24 cellular contexts compared by ENCODE assay signal in genomic region chr16:6105115-6105514, GRCh38.
DNase-seq lines count a peak whose midpoint lies in the region; ATAC-seq, FAIRE-seq and TF ChIP-seq lines count a peak whose summit lies in the region.
"Had no signal": no experiment of that assay in that cellular context is flagged by ENCODE, and none has a peak within 500 bp of the region (broad histone marks: within the 10 kb centered on the region; RNA-seq: fewer than 3 reads in every experiment).

No MANE protein-coding gene starts in this region.

- H3K27me3 ChIP-seq in bronchial epithelial cell (ENCODE audit: control insufficient read depth, insufficient read depth, low read length) (no peaks in the 10 kb centered on the region), dorsolateral prefrontal cortex (peaks cover 0 to 4% (median 0%) of the 10 kb centered on the region in 45 donors)

- H3K27ac ChIP-seq in dorsolateral prefrontal cortex = peak overlapping the region in 8 of 59 donors; percentile 5 to 55 (median 27)

- TF ChIP-seq CTCF in HFFc6 (IDR thresholded peaks at IDR 0.05) (no peak), bronchial epithelial cell (IDR thresholded peaks at IDR 0.05; ENCODE audit: insufficient read depth, low read length, severe bottlenecking) (no peak), retinal pigment epithelial cell (conservative IDR thresholded peaks at IDR 0.05; ENCODE audit: low read depth, low read length) (no peak), dorsolateral prefrontal cortex (IDR thresholded peaks at IDR 0.05 in 54 of 56, conservative IDR thresholded peaks at IDR 0.05 in 2 of 56; ENCODE audit: low read depth in 1 of 56, partially characterized antibody in 56 of 56) (peak in 1 of 56 donors; percentile 12)

- H3K9me3 Mint-ChIP-seq in HFFc6 = peaks cover 27% of the 10 kb centered on the region

- 0 out of 2 replicates have a peak, but pooled peaks cover 4% of the 10 kb centered on the region for H3K36me3 Mint-ChIP-seq in HFFc6 (ENCODE audit: low read depth)
- H3K36me3 Mint-ChIP-seq: CD14-positive monocyte had no signal

- H3K27me3 Mint-ChIP-seq in HFFc6 (ENCODE audit: insufficient read depth) = no peaks in the 10 kb centered on the region; the same call in 1 of the 2 replicates

- peak; percentile 18 for FAIRE-seq in bronchial epithelial cell (lab: Jason Lieb, UNC)
- FAIRE-seq: HepG2 had no signal

- intact Hi-C loops in dorsolateral prefrontal cortex (cut with DNase I) = no loop called here

- no peaks in the 10 kb centered on the region for H3K36me3 ChIP-seq in bronchial epithelial cell (ENCODE audit: control insufficient read depth, insufficient read depth, low read length)

- DNase-seq in HFFc6 = peak; percentile 41
- peak; percentile 73 for DNase-seq in RPMI7951 (ENCODE audit: low read depth)
- peak; percentile 6 for DNase-seq in bronchial epithelial cell (ENCODE audit: low read depth)
- DNase-seq in retinal pigment epithelial cell (ENCODE audit: low read depth) = peak; percentile 41
- DNase-seq in activated effector memory CD4-positive, alpha-beta T cell treated with anti-CD3 and anti-CD28 coated beads, Interleukin-2, amount 50 U/mL, for 16 hours = no peak
- no peak for DNase-seq in dorsolateral prefrontal cortex
- no peak for DNase-seq in HCEC 1CT
- DNase-seq: DMS 273 treated with DMSO at 0.1 percent for 48 hours, DND-41, GDM1, KBM-7, MV-4-11, NCI-H1417, NCI-H187 treated with DMSO at 0.1 percent for 48 hours, NCI-H69, OCI-M1, RPMI8226, SIG-M5, T-helper 1 cell had no signal

- H3K4me3 ChIP-seq in bronchial epithelial cell (ENCODE audit: low read depth, low read length) (no peak overlapping the region), retinal pigment epithelial cell (ENCODE audit: low read length) (no peak overlapping the region), dorsolateral prefrontal cortex (no peak overlapping the region)

- no peak overlapping the region; the same call in 1 of the 2 replicates for H3K4me3 Mint-ChIP-seq in HFFc6
- H3K4me3 Mint-ChIP-seq: CD14-positive monocyte had no signal

- H3K27ac Mint-ChIP-seq in HFFc6 = peak overlapping the region; percentile 7; the same call in 1 of the 2 replicates
- H3K27ac Mint-ChIP-seq: CD14-positive monocyte had no signal

- ATAC-seq in GM18498 (IDR thresholded peaks at IDR 0.05; ENCODE audit: unreplicated experiment) = no peak
- ATAC-seq: HCT116, HepG2, SK-N-SH treated with all-trans-retinoic acid at 6 μM for 48 hours had no signal

- H3K4me1 Mint-ChIP-seq in HFFc6 (ENCODE audit: low read depth) = peaks cover 10% of the 10 kb centered on the region; the same call in 1 of the 2 replicates
- H3K4me1 Mint-ChIP-seq: CD14-positive monocyte had no signal

Comparison
In these comparisons a context has a peak if more than half of its experiments do, and no peak if none do; other contexts are left out.
1. DNase-seq: peak in HFFc6 (single experiment), RPMI7951 (single experiment), bronchial epithelial cell (single experiment) and retinal pigment epithelial cell (single experiment); none in activated effector memory CD4-positive, alpha-beta T cell treated with anti-CD3 and anti-CD28 coated beads, Interleukin-2, amount 50 U/mL, for 16 hours (single experiment), dorsolateral prefrontal cortex (0 of 10) and HCEC 1CT (single experiment).